1 cellular context compared by ENCODE assay signal in genomic region chr4:121873604-121874003, GRCh38.
TF ChIP-seq lines count a peak whose summit lies in the region.

No MANE protein-coding gene starts in this region.

TF ChIP-seq in GM12878, 131 proteins besides CTCF, POLR2A, EP300 and RAD21:
- peak; percentile 34; the same call in 1 of the 2 replicates for TF ChIP-seq NR2F1 (conservative IDR thresholded peaks at IDR 0.05)
- TF ChIP-seq, protein P1, sequence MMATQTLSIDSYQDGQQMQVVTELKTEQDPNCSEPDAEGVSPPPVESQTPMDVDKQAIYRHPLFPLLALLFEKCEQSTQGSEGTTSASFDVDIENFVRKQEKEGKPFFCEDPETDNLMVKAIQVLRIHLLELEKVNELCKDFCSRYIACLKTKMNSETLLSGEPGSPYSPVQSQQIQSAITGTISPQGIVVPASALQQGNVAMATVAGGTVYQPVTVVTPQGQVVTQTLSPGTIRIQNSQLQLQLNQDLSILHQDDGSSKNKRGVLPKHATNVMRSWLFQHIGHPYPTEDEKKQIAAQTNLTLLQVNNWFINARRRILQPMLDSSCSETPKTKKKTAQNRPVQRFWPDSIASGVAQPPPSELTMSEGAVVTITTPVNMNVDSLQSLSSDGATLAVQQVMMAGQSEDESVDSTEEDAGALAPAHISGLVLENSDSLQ (IDR thresholded peaks at IDR 0.05): 0 out of 2 replicates have a peak, but pooled peaks have one; percentile 22
- TF ChIP-seq, protein P2, sequence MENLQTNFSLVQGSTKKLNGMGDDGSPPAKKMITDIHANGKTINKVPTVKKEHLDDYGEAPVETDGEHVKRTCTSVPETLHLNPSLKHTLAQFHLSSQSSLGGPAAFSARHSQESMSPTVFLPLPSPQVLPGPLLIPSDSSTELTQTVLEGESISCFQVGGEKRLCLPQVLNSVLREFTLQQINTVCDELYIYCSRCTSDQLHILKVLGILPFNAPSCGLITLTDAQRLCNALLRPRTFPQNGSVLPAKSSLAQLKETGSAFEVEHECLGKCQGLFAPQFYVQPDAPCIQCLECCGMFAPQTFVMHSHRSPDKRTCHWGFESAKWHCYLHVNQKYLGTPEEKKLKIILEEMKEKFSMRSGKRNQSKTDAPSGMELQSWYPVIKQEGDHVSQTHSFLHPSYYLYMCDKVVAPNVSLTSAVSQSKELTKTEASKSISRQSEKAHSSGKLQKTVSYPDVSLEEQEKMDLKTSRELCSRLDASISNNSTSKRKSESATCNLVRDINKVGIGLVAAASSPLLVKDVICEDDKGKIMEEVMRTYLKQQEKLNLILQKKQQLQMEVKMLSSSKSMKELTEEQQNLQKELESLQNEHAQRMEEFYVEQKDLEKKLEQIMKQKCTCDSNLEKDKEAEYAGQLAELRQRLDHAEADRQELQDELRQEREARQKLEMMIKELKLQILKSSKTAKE (IDR thresholded peaks at IDR 0.05; ENCODE audit: low read depth, poor library complexity, severe bottlenecking): peak; percentile 69
- TF ChIP-seq, protein P3, sequence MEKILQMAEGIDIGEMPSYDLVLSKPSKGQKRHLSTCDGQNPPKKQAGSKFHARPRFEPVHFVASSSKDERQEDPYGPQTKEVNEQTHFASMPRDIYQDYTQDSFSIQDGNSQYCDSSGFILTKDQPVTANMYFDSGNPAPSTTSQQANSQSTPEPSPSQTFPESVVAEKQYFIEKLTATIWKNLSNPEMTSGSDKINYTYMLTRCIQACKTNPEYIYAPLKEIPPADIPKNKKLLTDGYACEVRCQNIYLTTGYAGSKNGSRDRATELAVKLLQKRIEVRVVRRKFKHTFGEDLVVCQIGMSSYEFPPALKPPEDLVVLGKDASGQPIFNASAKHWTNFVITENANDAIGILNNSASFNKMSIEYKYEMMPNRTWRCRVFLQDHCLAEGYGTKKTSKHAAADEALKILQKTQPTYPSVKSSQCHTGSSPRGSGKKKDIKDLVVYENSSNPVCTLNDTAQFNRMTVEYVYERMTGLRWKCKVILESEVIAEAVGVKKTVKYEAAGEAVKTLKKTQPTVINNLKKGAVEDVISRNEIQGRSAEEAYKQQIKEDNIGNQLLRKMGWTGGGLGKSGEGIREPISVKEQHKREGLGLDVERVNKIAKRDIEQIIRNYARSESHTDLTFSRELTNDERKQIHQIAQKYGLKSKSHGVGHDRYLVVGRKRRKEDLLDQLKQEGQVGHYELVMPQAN (conservative IDR thresholded peaks at IDR 0.05): no peak
- TF ChIP-seq MEF2B (IDR thresholded peaks at IDR 0.05; ENCODE audit: partially characterized antibody, poor library complexity, severe bottlenecking): peak; percentile 19
- TF ChIP-seq BCL11A (IDR thresholded peaks at IDR 0.05; ENCODE audit: low read depth, low read length): no peak
